9 cellular contexts compared by ENCODE assay signal in genomic region chr7:90246184-90246583, GRCh38. TPM values are rescaled to one million over a fixed set of nuclear protein-coding genes. Genes with fewer than 3 reads are reported as not detected.
A peak's percentile ranks its signal among the peaks of the same experiment; 100 is the strongest.
DNase-seq lines count a peak whose midpoint lies in the region; ATAC-seq and TF ChIP-seq lines count a peak whose summit lies in the region.
"Had no signal": no experiment of that assay in that cellular context is flagged by ENCODE, and none has a peak within 500 bp of the region (broad histone marks: within the 10 kb centered on the region; RNA-seq: fewer than 3 reads in every experiment).

No MANE protein-coding gene starts in this region.

- H3K79me2 ChIP-seq in PC-3 (ENCODE audit: low read length): no peaks in the 10 kb centered on the region

- DNase-seq in AG20443 (ENCODE audit: low spot score) (peak; percentile 70), PC-3 (peak; percentile 12), fibroblast of gingiva (ENCODE audit: low read depth) (peak; percentile 74), neural crest cell (ENCODE audit: low read depth, low spot score) (no peak), cerebellar nuclear complex (lab: John Stamatoyannopoulos, UW) (no peak), GM10266 (ENCODE audit: extremely low spot score) (no peak)
- DNase-seq: erythroblast had no signal

- peak overlapping the region; percentile 93 for H2AFZ ChIP-seq in PC-3 (ENCODE audit: low read length)

- H3K27ac Mint-ChIP-seq in neural crest cell (ENCODE audit: unreplicated experiment): no peak overlapping the region

- intact Hi-C loops in PC-3 (cut with micrococcal nuclease): no loop called here

- H3K4me2 ChIP-seq in PC-3 (ENCODE audit: low read length): peak overlapping the region; percentile 99

- ATAC-seq in PC-3 (no peak), GM21360 (IDR thresholded peaks at IDR 0.05; ENCODE audit: unreplicated experiment) (no peak), HG02938 (IDR thresholded peaks at IDR 0.05; ENCODE audit: unreplicated experiment) (no peak)

- H3K4me1 Mint-ChIP-seq in neural crest cell: peaks cover 19% of the 10 kb centered on the region

- peaks cover 70% of the 10 kb centered on the region for H3K27me3 Mint-ChIP-seq in neural crest cell (ENCODE audit: low read depth)

- H3K9me2 ChIP-seq in PC-3 (replicated peaks; ENCODE audit: low read length): no peaks in the 10 kb centered on the region

- CTCF ChIA-PET in PC-3 (lab: Charles Lee): interaction anchor here (0.7 kb wide), 1 partner anchor 14 kb away, joined by 3 read pairs; no protein-coding TSS in a partner anchor

- peak overlapping the region; percentile 96 for H3K4me3 Mint-ChIP-seq in neural crest cell

- no peaks in the 10 kb centered on the region for H3K36me3 Mint-ChIP-seq in neural crest cell (ENCODE audit: low read depth)

- peak overlapping the region; percentile 77; the same call in 1 of the 2 replicates for H3K9ac ChIP-seq in PC-3 (ENCODE audit: low read length)

- no TSS peak for BruUV-seq in PC-3 (replicated peaks; lab: Mats Ljungman, UMichigan)

- no peaks in the 10 kb centered on the region for H3F3A ChIP-seq in PC-3 (ENCODE audit: low read length, unreplicated experiment)

- TF ChIP-seq CTCF in PC-3 (conservative IDR thresholded peaks at IDR 0.05; ENCODE audit: low read depth, low read length): no peak
- TF ChIP-seq CTCF in neural crest cell (conservative IDR thresholded peaks at IDR 0.05): no peak
- TF ChIP-seq CTCF in GM10266 (IDR thresholded peaks at IDR 0.05; ENCODE audit: control insufficient read depth, insufficient read depth, low read depth, missing control alignments): no peak

- peaks cover 35% of the 10 kb centered on the region for H3K4me1 ChIP-seq in PC-3 (ENCODE audit: insufficient read depth, low read length)

- H3K9me3 ChIP-seq in PC-3 (ENCODE audit: low read length): no peaks in the 10 kb centered on the region

- peak overlapping the region; percentile 97 for H3K4me3 ChIP-seq in PC-3 (ENCODE audit: low read length)

- POLR2A ChIA-PET in PC-3 (lab: Charles Lee; ENCODE audit: unreplicated experiment): no interaction called here

- H3K36me3 ChIP-seq in PC-3 (ENCODE audit: low read depth, low read length): no peaks in the 10 kb centered on the region

- no peaks in the 10 kb centered on the region for H3K9me3 Mint-ChIP-seq in neural crest cell

- no peaks in the 10 kb centered on the region for H3K27me3 ChIP-seq in PC-3 (ENCODE audit: low read length)

- H4K20me1 ChIP-seq in PC-3 (ENCODE audit: low read length): no peaks in the 10 kb centered on the region

- H3K27ac ChIP-seq in PC-3 (ENCODE audit: low read length): no peak overlapping the region

RNA-seq across cellular contexts. Expression of gene CFAP69, which starts 1.2 kb away (rescaled TPM):
- total RNA-seq in PC-3 (2014; rRNA removed): 3.1 and 6.6 TPM in 2 replicates
- total RNA-seq in neural crest cell: 2.5 TPM in 2 replicates

RNA-seq across cellular contexts. Expression of gene STEAP2, which starts 34.6 kb away (rescaled TPM):
- total RNA-seq in PC-3 (2014; rRNA removed) (4.7 and 7.0 TPM in 2 replicates), neural crest cell (1.1 and 1.6 TPM in 2 replicates)

Comparison
In these comparisons a context has a peak if more than half of its experiments do, and no peak if none do; other contexts are left out.
1. DNase-seq: peak in AG20443 (single experiment), PC-3 (single experiment) and fibroblast of gingiva (single experiment); none in neural crest cell (single experiment), cerebellar nuclear complex (0 of 2) and GM10266 (single experiment).